In the genomic region with DNA sequence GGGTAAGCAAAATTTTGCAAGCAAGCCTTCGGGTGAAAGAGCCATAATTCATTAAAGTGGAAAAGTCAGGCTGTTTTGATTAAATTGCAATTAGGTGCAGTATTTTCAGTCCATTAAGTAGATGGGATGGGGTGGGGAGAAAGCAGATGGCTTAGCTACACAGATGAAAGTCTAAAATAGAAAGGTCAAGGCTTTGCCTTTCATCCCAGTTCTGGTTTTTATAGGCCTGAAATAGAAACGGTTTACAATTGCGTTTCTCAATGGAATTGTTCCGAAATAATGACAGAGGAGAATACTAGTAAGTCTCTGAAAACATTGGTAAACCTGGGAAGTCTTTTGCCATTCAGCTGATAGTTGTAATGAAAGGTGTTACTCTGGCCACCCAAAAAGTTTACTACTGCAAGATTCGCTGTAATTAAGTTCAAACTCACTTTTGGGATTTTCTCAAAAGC, we compare ENCODE assay signal across 8 cellular contexts. TPM values are rescaled to one million over a fixed set of nuclear protein-coding genes. Genes with fewer than 3 reads are reported as not detected.
DNase-seq lines count a peak whose midpoint lies in the region; ATAC-seq and TF ChIP-seq lines count a peak whose summit lies in the region.

No MANE protein-coding gene starts in this region.

- H3K36me3 Mint-ChIP-seq in type B pancreatic cell = no peaks in the 10 kb centered on the region

- H3K27me3 ChIP-seq in left ventricle myocardium inferior (ENCODE audit: low read depth) = peaks cover 75% of the 10 kb centered on the region
- no peaks in the 10 kb centered on the region for H3K27me3 ChIP-seq in WERI-Rb-1 (ENCODE audit: insufficient read depth, low read depth, severe bottlenecking)

- H3K4me1 Mint-ChIP-seq in type B pancreatic cell (ENCODE audit: unreplicated experiment) = peaks cover 8% of the 10 kb centered on the region

- intact Hi-C loops in left ventricle myocardium inferior (cut with micrococcal nuclease) (no loop called here), cardiac septum (cut with DNase I) (no loop called here)

- H3K9me3 Mint-ChIP-seq in type B pancreatic cell = no peaks in the 10 kb centered on the region

- no peaks in the 10 kb centered on the region for H3K9me3 ChIP-seq in left ventricle myocardium inferior (replicated peaks)
- no peaks in the 10 kb centered on the region for H3K9me3 ChIP-seq in WERI-Rb-1 (ENCODE audit: severe bottlenecking)
- H3K9me3 ChIP-seq in iPS-18c (ENCODE audit: control insufficient read depth, insufficient read depth, low read length) = no peaks in the 10 kb centered on the region

- no peak for DNase-seq in left ventricle myocardium inferior
- no peak for DNase-seq in cardiac septum (ENCODE audit: low spot score)
- DNase-seq in WERI-Rb-1 = no peak
- DNase-seq in type B pancreatic cell (ENCODE audit: extremely low spot score, unreplicated experiment) = no peak
- DNase-seq in effector CD8-positive, alpha-beta T cell (lab: John Stamatoyannopoulos, UW) = no peak

- H3K27me3 Mint-ChIP-seq in type B pancreatic cell = peaks cover 46% of the 10 kb centered on the region

- H3K4me3 Mint-ChIP-seq in type B pancreatic cell = peak overlapping the region; percentile 96

- peaks cover 20% of the 10 kb centered on the region for H3K4me1 ChIP-seq in left ventricle myocardium inferior

- no peaks in the 10 kb centered on the region for H3K36me3 ChIP-seq in left ventricle myocardium inferior
- H3K36me3 ChIP-seq in WERI-Rb-1 = peaks cover 27% of the 10 kb centered on the region

- H3K27ac ChIP-seq in left ventricle myocardium inferior (replicated peaks) (no peak overlapping the region), WERI-Rb-1 (peak overlapping the region; percentile 82)

- H3K27ac Mint-ChIP-seq in type B pancreatic cell = no peak overlapping the region

- TF ChIP-seq CTCF in left ventricle myocardium inferior (IDR thresholded peaks at IDR 0.05; ENCODE audit: borderline replicate concordance) = no peak
- TF ChIP-seq CTCF in WERI-Rb-1 (IDR thresholded peaks at IDR 0.05; ENCODE audit: low read depth, low read length) = no peak
- no peak for TF ChIP-seq CTCF in type B pancreatic cell (conservative IDR thresholded peaks at IDR 0.05)

- H3K4me3 ChIP-seq in left ventricle myocardium inferior = peak overlapping the region; percentile 75
- H3K4me3 ChIP-seq in WERI-Rb-1 (ENCODE audit: low read depth, low read length) = peak overlapping the region; percentile 74
- H3K4me3 ChIP-seq in iPS-18c (ENCODE audit: insufficient read depth, low read depth, low read length) = peak overlapping the region; percentile 82

- ATAC-seq in GM18868 (IDR thresholded peaks at IDR 0.05; ENCODE audit: unreplicated experiment) (no peak), HG03460 (IDR thresholded peaks at IDR 0.05; ENCODE audit: unreplicated experiment) (no peak)

RNA-seq across cellular contexts. Expression of gene PPM1E, which starts 1.5 kb away (rescaled TPM):
- total RNA-seq in left ventricle myocardium inferior (0.80 TPM), cardiac septum (1.1 TPM), type B pancreatic cell (ENCODE audit: low replicate concordance) (1.1 and 3.6 TPM in 2 replicates)
